ENCODE assay signal across 1 cellular context in genomic region chr12:6764011-6764828, GRCh38.
TF ChIP-seq lines count a peak whose summit lies in the region.

No MANE protein-coding gene starts in this region.

TF ChIP-seq in GM12878, 131 proteins besides CTCF, POLR2A, EP300 and RAD21 (continued from another document):
- TF ChIP-seq PRDM15 (CRISPR knock-in tag; IDR thresholded peaks at IDR 0.05) (no peak), PAX5 (IDR thresholded peaks at IDR 0.05; ENCODE audit: borderline replicate concordance, low read depth, low read length) (no peak), BMI1 (IDR thresholded peaks at IDR 0.05; ENCODE audit: borderline replicate concordance) (peak; percentile 97), ETV6 (conservative IDR thresholded peaks at IDR 0.05 in 1 of 2, IDR thresholded peaks at IDR 0.05 in 1 of 2; ENCODE audit: borderline replicate concordance in 1 of 2, low read depth in 1 of 2) (no peak), RELA (IDR thresholded peaks at IDR 0.05; ENCODE audit: borderline replicate concordance, partially characterized antibody) (no peak), FOXM1 (IDR thresholded peaks at IDR 0.05; ENCODE audit: low read depth, low read length) (peak; percentile 78; the same call in 1 of the 2 replicates), ASH2L (IDR thresholded peaks at IDR 0.05; ENCODE audit: borderline replicate concordance, low read depth) (no peak), FOS (IDR thresholded peaks at IDR 0.05; ENCODE audit: borderline replicate concordance, extremely low read depth, insufficient read length) (peak; percentile 59), NRF1 (conservative IDR thresholded peaks at IDR 0.05; ENCODE audit: low read depth, low read length) (no peak), TAF1 (IDR thresholded peaks at IDR 0.05; ENCODE audit: borderline replicate concordance, low read depth, low read length) (no peak), LARP7 (IDR thresholded peaks at IDR 0.05) (no peak), ATF7 (IDR thresholded peaks at IDR 0.05; ENCODE audit: low read depth) (no peak), NBN (IDR thresholded peaks at IDR 0.05) (peak; percentile 75), SUZ12 (IDR thresholded peaks at IDR 0.05; ENCODE audit: unreplicated experiment) (no peak), CHD2 (IDR thresholded peaks at IDR 0.05; ENCODE audit: borderline replicate concordance, low read depth, low read length) (peak; percentile 63; the same call in 1 of the 2 replicates), PKNOX1 (IDR thresholded peaks at IDR 0.05) (0 out of 2 replicates have a peak, but pooled peaks have one; percentile 13), BRCA1 (IDR thresholded peaks at IDR 0.05; ENCODE audit: low read depth, low read length) (no peak), SRF (IDR thresholded peaks at IDR 0.05; ENCODE audit: low read depth in 2 of 2, low read length in 2 of 2) (peak; percentile 99 to 100), SMARCA5 (IDR thresholded peaks at IDR 0.05) (no peak), MLLT1 (IDR thresholded peaks at IDR 0.05) (0 out of 2 replicates have a peak, but pooled peaks have one; percentile 47), ZBED1 (IDR thresholded peaks at IDR 0.05; ENCODE audit: borderline replicate concordance) (no peak), MTA2 (IDR thresholded peaks at IDR 0.05; ENCODE audit: low read depth) (0 out of 2 replicates have a peak, but pooled peaks have one; percentile 23), PML (IDR thresholded peaks at IDR 0.05; ENCODE audit: low read length) (no peak), RUNX3 (IDR thresholded peaks at IDR 0.05; ENCODE audit: low read length) (no peak), STAT1 (conservative IDR thresholded peaks at IDR 0.05) (no peak), BCLAF1 (IDR thresholded peaks at IDR 0.05) (no peak), ATF3 (IDR thresholded peaks at IDR 0.05; ENCODE audit: borderline replicate concordance, extremely low read depth, low read depth, low read length) (no peak)
